In genomic region chr20:32458061-32458836, GRCh38 we compare ENCODE assay signal across 8 cellular contexts.
DNase-seq lines count a peak whose midpoint lies in the region; ATAC-seq and TF ChIP-seq lines count a peak whose summit lies in the region.
"Had no signal": no experiment of that assay in that cellular context is flagged by ENCODE, and none has a peak within 500 bp of the region (broad histone marks: within the 10 kb centered on the region; RNA-seq: fewer than 3 reads in every experiment).

No MANE protein-coding gene starts in this region.

- no peaks in the 10 kb centered on the region for H3K9me3 Mint-ChIP-seq in endodermal cell
- H3K9me3 Mint-ChIP-seq in osteocyte (ENCODE audit: unreplicated experiment), result no peaks in the 10 kb centered on the region

- H3K36me3 ChIP-seq in endodermal cell (ENCODE audit: control insufficient read depth, insufficient read depth, low read length), result peaks cover 49% of the 10 kb centered on the region

- no peaks in the 10 kb centered on the region for H3K9me3 ChIP-seq in endodermal cell (ENCODE audit: control insufficient read depth, low read length)
- H3K9me3 ChIP-seq: mucosa of descending colon had no signal

- H3K4me3 Mint-ChIP-seq in endodermal cell, result peak overlapping the region; percentile 48
- H3K4me3 Mint-ChIP-seq in osteocyte (ENCODE audit: unreplicated experiment), result peak overlapping the region; percentile 65

- DNase-seq in DMS 273 (lab: John Stamatoyannopoulos, UW; ENCODE audit: unreplicated experiment), result peak; percentile 48
- DNase-seq in NCI-H69 (lab: John Stamatoyannopoulos, UW), result peak; percentile 39
- no peak for DNase-seq in endodermal cell
- DNase-seq in osteocyte (ENCODE audit: extremely low spot score, unreplicated experiment), result no peak
- DNase-seq in GM13977 (ENCODE audit: low spot score), result no peak
- DNase-seq in foreskin melanocyte, result no peak

- H3K27ac ChIP-seq in endodermal cell (ENCODE audit: low read depth, low read length), result peak overlapping the region; percentile 64

- peaks cover 15% of the 10 kb centered on the region for H3K4me1 Mint-ChIP-seq in endodermal cell
- peaks cover 15% of the 10 kb centered on the region for H3K4me1 Mint-ChIP-seq in osteocyte (ENCODE audit: unreplicated experiment)

- ATAC-seq in HG03460 (IDR thresholded peaks at IDR 0.05; ENCODE audit: unreplicated experiment), result no peak

- in situ Hi-C loops in GM13977 (cut with MboI; ENCODE audit: low pct_unique_long_range_greater_than_20kb, low sequenced_read_pairs, unreplicated experiment), result no loop called here

- H3K36me3 Mint-ChIP-seq in endodermal cell (ENCODE audit: low read depth) (peaks cover 38% of the 10 kb centered on the region), osteocyte (ENCODE audit: unreplicated experiment) (peaks cover 12% of the 10 kb centered on the region)

- H3K27me3 Mint-ChIP-seq in endodermal cell (ENCODE audit: insufficient read depth), result no peaks in the 10 kb centered on the region
- H3K27me3 Mint-ChIP-seq in osteocyte (ENCODE audit: unreplicated experiment), result no peaks in the 10 kb centered on the region

- no peak overlapping the region for H3K4me3 ChIP-seq in endodermal cell (ENCODE audit: low read length)
- H3K4me3 ChIP-seq: mucosa of descending colon had no signal

- WGBS in endodermal cell (ENCODE audit: insufficient coverage in 1 of 2, insufficient read length in 1 of 2), 2 experiments, result 88 to 96% methylated on average over 4 to 10 of the region's 10 CpGs

- TF ChIP-seq CTCF in endodermal cell (conservative IDR thresholded peaks at IDR 0.05) (no peak), osteocyte (IDR thresholded peaks at IDR 0.05) (no peak), GM13977 (IDR thresholded peaks at IDR 0.05; ENCODE audit: extremely low read depth, insufficient read depth, missing control alignments) (no peak)

- peaks cover 12% of the 10 kb centered on the region for H3K4me1 ChIP-seq in endodermal cell (ENCODE audit: control insufficient read depth, insufficient read depth, low read length)

- H3K27me3 ChIP-seq in endodermal cell (ENCODE audit: control insufficient read depth, insufficient read depth, low read length, poor library complexity, severe bottlenecking), result no peaks in the 10 kb centered on the region

- peak overlapping the region; percentile 84 for H3K27ac Mint-ChIP-seq in endodermal cell
- H3K27ac Mint-ChIP-seq in osteocyte (ENCODE audit: unreplicated experiment), result peak overlapping the region; percentile 64

- no peak overlapping the region for H3K9ac ChIP-seq in endodermal cell (ENCODE audit: extremely low read depth, low read length, poor library complexity, severe bottlenecking)

Comparison
In these comparisons a context has a peak if more than half of its experiments do, and no peak if none do; other contexts are left out.
1. DNase-seq: peak in DMS 273 (single experiment) and NCI-H69 (single experiment); none in endodermal cell (single experiment), osteocyte (single experiment), GM13977 (single experiment) and foreskin melanocyte (single experiment).